13 cellular contexts compared by ENCODE assay signal in genomic region chr4:104868533-104868932, GRCh38.
A peak's percentile ranks its signal among the peaks of the same experiment; 100 is the strongest.
DNase-seq lines count a peak whose midpoint lies in the region; ATAC-seq and TF ChIP-seq lines count a peak whose summit lies in the region.
"Had no signal": no experiment of that assay in that cellular context is flagged by ENCODE, and none has a peak within 500 bp of the region (broad histone marks: within the 10 kb centered on the region; RNA-seq: fewer than 3 reads in every experiment).

No MANE protein-coding gene starts in this region.

- intact Hi-C loops in left cardiac atrium (cut with DNase I), result no loop called here

- ATAC-seq in GM18502 (IDR thresholded peaks at IDR 0.05; ENCODE audit: poor library complexity, unreplicated experiment) (peak; percentile 44), GM19452 (IDR thresholded peaks at IDR 0.05; ENCODE audit: unreplicated experiment) (peak; percentile 20), HG02678 (IDR thresholded peaks at IDR 0.05; ENCODE audit: unreplicated experiment) (peak; percentile 29), HG03196 (IDR thresholded peaks at IDR 0.05; ENCODE audit: unreplicated experiment) (peak; percentile 29), left cardiac atrium (no peak)

- no peak for DNase-seq in activated T-cell treated with anti-CD3 and anti-CD28 coated beads, Interleukin-2, amount 50 U/mL, for 48 hours
- DNase-seq in left cardiac atrium (no peak), GM10266 (ENCODE audit: extremely low spot score) (no peak), cortex of kidney (lab: John Stamatoyannopoulos, UW) (no peak)
- DNase-seq: caudate nucleus, H9, kidney, NCI-H1436, NCI-H748 treated with DMSO at 0.1 percent for 48 hours had no signal

- TF ChIP-seq CTCF in GM10266 (IDR thresholded peaks at IDR 0.05; ENCODE audit: control insufficient read depth, insufficient read depth, low read depth, missing control alignments), result no peak

Comparison
In these comparisons a context has a peak if more than half of its experiments do, and no peak if none do; other contexts are left out.
1. ATAC-seq: peak in GM18502 (single experiment), GM19452 (single experiment), HG02678 (single experiment) and HG03196 (single experiment); none in left cardiac atrium (0 of 2).